8 cellular contexts compared by ENCODE assay signal in genomic region chr17:79844869-79845600, GRCh38. TPM values are rescaled to one million over a fixed set of nuclear protein-coding genes. Genes with fewer than 3 reads are reported as not detected.
DNase-seq lines count a peak whose midpoint lies in the region; ATAC-seq, FAIRE-seq and TF ChIP-seq lines count a peak whose summit lies in the region.

No MANE protein-coding gene starts in this region.

- no peaks in the 10 kb centered on the region for H3K36me3 ChIP-seq in parathyroid adenoma (ENCODE audit: control insufficient read depth, insufficient read depth, low read length)

- no peak overlapping the region for H3K9ac ChIP-seq in parathyroid adenoma

- peaks cover 3% of the 10 kb centered on the region for H3K27me3 ChIP-seq in parathyroid adenoma (ENCODE audit: control insufficient read depth, insufficient read depth, low read length)

- peaks cover 4% of the 10 kb centered on the region for H3K4me1 ChIP-seq in parathyroid adenoma

- peak; percentile 64 for TF ChIP-seq CTCF in parathyroid adenoma (IDR thresholded peaks at IDR 0.05)

- peak overlapping the region; percentile 24 for H3K4me3 ChIP-seq in parathyroid adenoma (ENCODE audit: low read depth, low read length)

- DNase-seq in NCI-H2107 treated with DMSO at 0.1 percent for 48 hours (lab: John Stamatoyannopoulos, UW; ENCODE audit: unreplicated experiment) (peak; percentile 24), NCI-H2107 (lab: John Stamatoyannopoulos, UW) (no peak), NCI-H1930 (lab: John Stamatoyannopoulos, UW) (peak; percentile 54 to 79), frontal cortex (ENCODE audit: low spot score in 2 of 2) (peak; percentile 82 to 84), SK-N-DZ (ENCODE audit: low spot score) (no peak)
- peak; percentile 61 to 74 for DNase-seq in activated T-cell treated with anti-CD3 and anti-CD28 coated beads, Interleukin-2, amount 50 U/mL, for 48 hours

- no peak for FAIRE-seq in frontal cortex (lab: Jason Lieb, UNC)

- peak overlapping the region; percentile 89 for H2AFZ ChIP-seq in parathyroid adenoma

- no peak overlapping the region for H3K27ac ChIP-seq in parathyroid adenoma

- H3K9me3 ChIP-seq in parathyroid adenoma (ENCODE audit: control insufficient read depth, low read length), result no peaks in the 10 kb centered on the region

- no peak for ATAC-seq in HG02885 (IDR thresholded peaks at IDR 0.05; ENCODE audit: poor library complexity, unreplicated experiment)

- no peaks in the 10 kb centered on the region for H3K79me2 ChIP-seq in parathyroid adenoma

- peak overlapping the region; percentile 99 for H3K4me2 ChIP-seq in parathyroid adenoma (ENCODE audit: low read length)

RNA-seq across cellular contexts. Expression of gene CBX4, which starts 5.8 kb away (rescaled TPM):
- total RNA-seq in frontal cortex, result 18.3 TPM
- polyA plus RNA-seq in SK-N-DZ (2014; cell fraction: cytosol; rRNA removed), result 9.9 and 14.1 TPM in 2 replicates
- 25.6 and 26.8 TPM in 2 replicates for polyA plus RNA-seq in SK-N-DZ (2014; cell fraction: nucleus; rRNA removed)

RNA-seq across cellular contexts. Expression of gene CBX8, which starts 48.2 kb away (rescaled TPM):
- 7.7 TPM for total RNA-seq in frontal cortex
- 16.5 and 24.6 TPM in 2 replicates for polyA plus RNA-seq in SK-N-DZ (2014; cell fraction: cytosol; rRNA removed)
- polyA plus RNA-seq in SK-N-DZ (2014; cell fraction: nucleus; rRNA removed), result 43.5 and 47.0 TPM in 2 replicates

Comparison
In these comparisons a context has a peak if more than half of its experiments do, and no peak if none do; other contexts are left out.
1. DNase-seq: peak in NCI-H2107 treated with DMSO at 0.1 percent for 48 hours (single experiment), NCI-H1930 (2 of 2), activated T-cell treated with anti-CD3 and anti-CD28 coated beads, Interleukin-2, amount 50 U/mL, for 48 hours (2 of 2) and frontal cortex (2 of 2); none in NCI-H2107 (single experiment) and SK-N-DZ (single experiment).